ENCODE assay signal across 1 cellular context in genomic region chr11:32388871-32389770, GRCh38.
A peak's percentile ranks its signal among the peaks of the same experiment; 100 is the strongest.
TF ChIP-seq lines count a peak whose summit lies in the region.

No MANE protein-coding gene starts in this region.

TF ChIP-seq in GM12878, 131 proteins besides CTCF, POLR2A, EP300 and RAD21 (continued from another document):
- TF ChIP-seq ZNF687 (IDR thresholded peaks at IDR 0.05) (0 out of 2 replicates have a peak, but pooled peaks have one; percentile 26), IKZF1 (conservative IDR thresholded peaks at IDR 0.05) (0 out of 2 replicates have a peak, but pooled peaks have one; percentile 16), MEF2B (IDR thresholded peaks at IDR 0.05; ENCODE audit: partially characterized antibody, poor library complexity, severe bottlenecking) (peak; percentile 70)
